In genomic region chr15:31609243-31609642, GRCh38 we compare ENCODE assay signal across 16 cellular contexts.
A peak's percentile ranks its signal among the peaks of the same experiment; 100 is the strongest.
DNase-seq lines count a peak whose midpoint lies in the region; ATAC-seq and TF ChIP-seq lines count a peak whose summit lies in the region.
"Had no signal": no experiment of that assay in that cellular context is flagged by ENCODE, and none has a peak within 500 bp of the region (broad histone marks: within the 10 kb centered on the region; RNA-seq: fewer than 3 reads in every experiment).

No MANE protein-coding gene starts in this region.

- intact Hi-C loops in gastrocnemius medialis (cut with DNase I; ENCODE audit: low total_unique reads) = no loop called here
- intact Hi-C loops in activated T-helper 2 cell treated with anti-CD3 and anti-CD28 coated beads, Interferon-gamma antibody, Interleukin-2, Interleukin-4, amounts not matched to agents 10 μg/mL and 5 μg/mL and 100 μg/mL, durations not matched to agents 14 hours and 24 hours and 36 hours (cut with micrococcal nuclease) = no loop called here

- H4K20me1 ChIP-seq in osteoblast (ENCODE audit: insufficient read depth, low read length) = no peaks in the 10 kb centered on the region

- H3K4me1 Mint-ChIP-seq in HFFc6 (ENCODE audit: low read depth) (peaks cover 56% of the 10 kb centered on the region), endodermal cell (peaks cover 13% of the 10 kb centered on the region)
- H3K4me1 Mint-ChIP-seq in activated T-helper 2 cell treated with anti-CD3 and anti-CD28 coated beads, Interferon-gamma antibody, Interleukin-2, Interleukin-4, amounts not matched to agents 10 μg/mL and 5 μg/mL and 100 μg/mL, durations not matched to agents 14 hours and 24 hours and 36 hours (ENCODE audit: low read depth) = no peaks in the 10 kb centered on the region
- H3K4me1 Mint-ChIP-seq: activated CD8-positive, alpha-beta memory T cell treated with anti-CD3 and anti-CD28 coated beads, Interleukin-2, amount 10 ng/mL, durations not matched to agents 7 days and 5 days; activated naive CD8-positive, alpha-beta T cell treated with anti-CD3 and anti-CD28 coated beads, Interleukin-2, amount 50 U/mL, for 24 hours had no signal

- peak overlapping the region; percentile 44 for H2AFZ ChIP-seq in osteoblast (ENCODE audit: low read length)

- H3K9me3 Mint-ChIP-seq in HFFc6 (no peaks in the 10 kb centered on the region), endodermal cell (peaks cover 11% of the 10 kb centered on the region)
- H3K9me3 Mint-ChIP-seq in activated T-helper 2 cell treated with anti-CD3 and anti-CD28 coated beads, Interferon-gamma antibody, Interleukin-2, Interleukin-4, amounts not matched to agents 10 μg/mL and 5 μg/mL and 100 μg/mL, durations not matched to agents 14 hours and 24 hours and 36 hours = no peaks in the 10 kb centered on the region
- H3K9me3 Mint-ChIP-seq: activated naive CD8-positive, alpha-beta T cell treated with anti-CD3 and anti-CD28 coated beads, Interleukin-2, amount 50 U/mL, for 24 hours had no signal

- DNase-seq in HFFc6 = peak; percentile 19
- peak; percentile 76 for DNase-seq in RWPE2 (ENCODE audit: low spot score)
- peak; percentile 58 for DNase-seq in endodermal cell
- DNase-seq in osteoblast (ENCODE audit: insufficient read length, low spot score, missing footprints) = no peak
- no peak for DNase-seq in gastrocnemius medialis
- DNase-seq in SIG-M5 treated with dmso at 0.1 percent for 504 hours (lab: John Stamatoyannopoulos, UW; ENCODE audit: unreplicated experiment) = no peak
- DNase-seq in activated T-helper 2 cell treated with anti-CD3 and anti-CD28 coated beads, Interferon-gamma antibody, Interleukin-2, Interleukin-4, amounts not matched to agents 10 μg/mL and 5 μg/mL and 100 μg/mL, durations not matched to agents 14 hours and 24 hours and 36 hours (ENCODE audit: low spot score) = no peak
- DNase-seq: activated CD8-positive, alpha-beta memory T cell treated with anti-CD3 and anti-CD28 coated beads, Interleukin-2, amount 10 ng/mL, durations not matched to agents 7 days and 5 days; activated naive CD8-positive, alpha-beta T cell treated with anti-CD3 and anti-CD28 coated beads, Interleukin-2, amount 50 U/mL, for 24 hours; DND-41; left ventricle myocardium superior; NCI-H526; PC-3; stimulated activated CD4-positive, alpha-beta T cell treated with anti-CD3 and anti-CD28 coated beads, Interleukin-15, amount 100 ng/mL, for 24 hours had no signal

- H3K27ac ChIP-seq in RWPE2 (ENCODE audit: poor library complexity, severe bottlenecking) = peak overlapping the region; percentile 72
- H3K27ac ChIP-seq in endodermal cell (ENCODE audit: low read depth, low read length) = no peak overlapping the region
- no peak overlapping the region for H3K27ac ChIP-seq in osteoblast (ENCODE audit: low read depth, low read length)
- H3K27ac ChIP-seq in gastrocnemius medialis = no peak overlapping the region
- H3K27ac ChIP-seq: SK-N-MC, thoracic aorta had no signal

- H3K4me3 Mint-ChIP-seq in HFFc6 (no peak overlapping the region), endodermal cell (no peak overlapping the region)
- no peak overlapping the region for H3K4me3 Mint-ChIP-seq in activated T-helper 2 cell treated with anti-CD3 and anti-CD28 coated beads, Interferon-gamma antibody, Interleukin-2, Interleukin-4, amounts not matched to agents 10 μg/mL and 5 μg/mL and 100 μg/mL, durations not matched to agents 14 hours and 24 hours and 36 hours (ENCODE audit: low read depth)
- H3K4me3 Mint-ChIP-seq: activated CD8-positive, alpha-beta memory T cell treated with anti-CD3 and anti-CD28 coated beads, Interleukin-2, amount 10 ng/mL, durations not matched to agents 7 days and 5 days; activated naive CD8-positive, alpha-beta T cell treated with anti-CD3 and anti-CD28 coated beads, Interleukin-2, amount 50 U/mL, for 24 hours had no signal

- H3K27ac Mint-ChIP-seq in HFFc6 = peak overlapping the region; percentile 71
- peak overlapping the region; percentile 31 for H3K27ac Mint-ChIP-seq in endodermal cell
- no peak overlapping the region for H3K27ac Mint-ChIP-seq in activated T-helper 2 cell treated with anti-CD3 and anti-CD28 coated beads, Interferon-gamma antibody, Interleukin-2, Interleukin-4, amounts not matched to agents 10 μg/mL and 5 μg/mL and 100 μg/mL, durations not matched to agents 14 hours and 24 hours and 36 hours
- H3K27ac Mint-ChIP-seq: activated CD8-positive, alpha-beta memory T cell treated with anti-CD3 and anti-CD28 coated beads, Interleukin-2, amount 10 ng/mL, durations not matched to agents 7 days and 5 days; activated naive CD8-positive, alpha-beta T cell treated with anti-CD3 and anti-CD28 coated beads, Interleukin-2, amount 50 U/mL, for 24 hours had no signal

- H3K4me3 ChIP-seq in RWPE2 (ENCODE audit: severe bottlenecking) (no peak overlapping the region), endodermal cell (ENCODE audit: low read length) (no peak overlapping the region), osteoblast (ENCODE audit: insufficient read depth, low read length) (no peak overlapping the region), gastrocnemius medialis (no peak overlapping the region)
- H3K4me3 ChIP-seq: SK-N-MC, thoracic aorta had no signal

- H3K36me3 Mint-ChIP-seq in HFFc6 (ENCODE audit: low read depth) (no peaks in the 10 kb centered on the region), endodermal cell (ENCODE audit: low read depth) (no peaks in the 10 kb centered on the region)
- no peaks in the 10 kb centered on the region for H3K36me3 Mint-ChIP-seq in activated T-helper 2 cell treated with anti-CD3 and anti-CD28 coated beads, Interferon-gamma antibody, Interleukin-2, Interleukin-4, amounts not matched to agents 10 μg/mL and 5 μg/mL and 100 μg/mL, durations not matched to agents 14 hours and 24 hours and 36 hours (ENCODE audit: low read depth)
- H3K36me3 Mint-ChIP-seq: activated CD8-positive, alpha-beta memory T cell treated with anti-CD3 and anti-CD28 coated beads, Interleukin-2, amount 10 ng/mL, durations not matched to agents 7 days and 5 days had no signal

- H3K36me3 ChIP-seq in RWPE2 (ENCODE audit: low read depth) = no peaks in the 10 kb centered on the region
- H3K36me3 ChIP-seq in endodermal cell (ENCODE audit: control insufficient read depth, insufficient read depth, low read length) = no peaks in the 10 kb centered on the region
- no peaks in the 10 kb centered on the region for H3K36me3 ChIP-seq in osteoblast (ENCODE audit: insufficient read depth, low read length)
- H3K36me3 ChIP-seq in gastrocnemius medialis = no peaks in the 10 kb centered on the region
- H3K36me3 ChIP-seq: thoracic aorta had no signal

- peak; percentile 38 for ATAC-seq in RWPE2 (ENCODE audit: low read depth)
- no peak for ATAC-seq in gastrocnemius medialis
- ATAC-seq: activated CD8-positive, alpha-beta memory T cell treated with anti-CD3 and anti-CD28 coated beads, Interleukin-2, amount 10 ng/mL, durations not matched to agents 7 days and 5 days; activated naive CD8-positive, alpha-beta T cell treated with anti-CD3 and anti-CD28 coated beads, Interleukin-2, amount 50 U/mL, for 24 hours; left ventricle myocardium superior; PC-3 had no signal

- TF ChIP-seq CTCF in HFFc6 (IDR thresholded peaks at IDR 0.05) = no peak
- TF ChIP-seq CTCF in RWPE2 (IDR thresholded peaks at IDR 0.05; ENCODE audit: poor library complexity, severe bottlenecking) = no peak
- TF ChIP-seq CTCF in endodermal cell (conservative IDR thresholded peaks at IDR 0.05) = no peak
- no peak for TF ChIP-seq CTCF in osteoblast (IDR thresholded peaks at IDR 0.05; ENCODE audit: extremely low read depth, low read depth, low read length)
- no peak for TF ChIP-seq CTCF in gastrocnemius medialis (IDR thresholded peaks at IDR 0.05 in 4 of 5, conservative IDR thresholded peaks at IDR 0.05 in 1 of 5)

- no peak for TF ChIP-seq POLR2A in gastrocnemius medialis (IDR thresholded peaks at IDR 0.05)

- H3K9me3 ChIP-seq in RWPE2 (ENCODE audit: severe bottlenecking) (no peaks in the 10 kb centered on the region), endodermal cell (ENCODE audit: control insufficient read depth, low read length) (no peaks in the 10 kb centered on the region), osteoblast (ENCODE audit: low read depth, low read length) (no peaks in the 10 kb centered on the region), gastrocnemius medialis (peaks cover 0 to 8% (median 0%) of the 10 kb centered on the region in 3 donors)

- in situ Hi-C loops in gastrocnemius medialis (cut with MboI; ENCODE audit: low sequenced_read_pairs in 4 of 4) = no loop called here

- H3K27me3 ChIP-seq in RWPE2 (ENCODE audit: insufficient read depth, poor library complexity, severe bottlenecking) = no peaks in the 10 kb centered on the region
- no peaks in the 10 kb centered on the region for H3K27me3 ChIP-seq in endodermal cell (ENCODE audit: control insufficient read depth, insufficient read depth, low read length, poor library complexity, severe bottlenecking)
- H3K27me3 ChIP-seq in osteoblast (ENCODE audit: insufficient read depth, low read length) = no peaks in the 10 kb centered on the region
- no peaks in the 10 kb centered on the region for H3K27me3 ChIP-seq in gastrocnemius medialis

- WGBS in endodermal cell (ENCODE audit: insufficient coverage in 1 of 2, insufficient read length in 1 of 2), 2 experiments = 86% methylated on average over 7 of the region's 7 CpGs; no CpG with 5 or more reads in 1 of the 2 experiments

- no peak overlapping the region for H3K4me2 ChIP-seq in osteoblast (ENCODE audit: insufficient read depth, low read length)

- no peak overlapping the region for H3K9ac ChIP-seq in endodermal cell (ENCODE audit: extremely low read depth, low read length, poor library complexity, severe bottlenecking)

- H3K4me1 ChIP-seq in RWPE2 (ENCODE audit: insufficient read depth, poor library complexity, severe bottlenecking) (peaks cover 40% of the 10 kb centered on the region), endodermal cell (ENCODE audit: control insufficient read depth, insufficient read depth, low read length) (no peaks in the 10 kb centered on the region), osteoblast (ENCODE audit: insufficient read depth, low read length) (peaks cover 22% of the 10 kb centered on the region), gastrocnemius medialis (no peaks in the 10 kb centered on the region)

- peaks cover 6% of the 10 kb centered on the region for H3K27me3 Mint-ChIP-seq in HFFc6 (ENCODE audit: insufficient read depth)
- no peaks in the 10 kb centered on the region for H3K27me3 Mint-ChIP-seq in endodermal cell (ENCODE audit: insufficient read depth)
- peaks cover 8% of the 10 kb centered on the region for H3K27me3 Mint-ChIP-seq in activated T-helper 2 cell treated with anti-CD3 and anti-CD28 coated beads, Interferon-gamma antibody, Interleukin-2, Interleukin-4, amounts not matched to agents 10 μg/mL and 5 μg/mL and 100 μg/mL, durations not matched to agents 14 hours and 24 hours and 36 hours (ENCODE audit: low read depth)

- no peaks in the 10 kb centered on the region for H3K79me2 ChIP-seq in osteoblast (ENCODE audit: insufficient read depth, low read length)

Comparison
In these comparisons a context has a peak if more than half of its experiments do, and no peak if none do; other contexts are left out.
1. DNase-seq: peak in HFFc6 (single experiment), RWPE2 (single experiment) and endodermal cell (single experiment); none in osteoblast (single experiment), gastrocnemius medialis (0 of 2), SIG-M5 treated with dmso at 0.1 percent for 504 hours (single experiment) and activated T-helper 2 cell treated with anti-CD3 and anti-CD28 coated beads, Interferon-gamma antibody, Interleukin-2, Interleukin-4, amounts not matched to agents 10 μg/mL and 5 μg/mL and 100 μg/mL, durations not matched to agents 14 hours and 24 hours and 36 hours (single experiment).